ENCODE assay signal across 18 cellular contexts in genomic region chr3:31859245-31859644, GRCh38.
DNase-seq lines count a peak whose midpoint lies in the region; ATAC-seq and TF ChIP-seq lines count a peak whose summit lies in the region.
"Had no signal": no experiment of that assay in that cellular context is flagged by ENCODE, and none has a peak within 500 bp of the region (broad histone marks: within the 10 kb centered on the region; RNA-seq: fewer than 3 reads in every experiment).

No MANE protein-coding gene starts in this region.

- intact Hi-C loops in activated B cell treated with CpG ODN at 0.5 μM for 24 hours (cut with micrococcal nuclease) = loop anchor here (2.0 kb wide), 1 partner anchor 14 kb away; no protein-coding TSS in a partner anchor

- H3K27me3 Mint-ChIP-seq in IgD-negative memory B cell = no peaks in the 10 kb centered on the region
- no peaks in the 10 kb centered on the region for H3K27me3 Mint-ChIP-seq in activated B cell treated with CpG ODN at 0.5 μM for 24 hours
- no peaks in the 10 kb centered on the region for H3K27me3 Mint-ChIP-seq in stimulated activated naive B cell treated with anti-CD40 and anti-IgM and Interleukin-4, amounts not matched to agents 10 μg/mL and 1 μg/mL and 100 μg/mL, for 72 hours

- POLR2A ChIA-PET in activated B cell treated with CpG ODN at 0.5 μM for 24 hours (lab: Charles Lee) = interaction anchor here (1.2 to 1.7 kb wide), 2 partner anchors 90 to 113 kb away, joined by 3 to 4 read pairs; no protein-coding TSS in a partner anchor

- CTCF ChIA-PET in activated B cell treated with CpG ODN at 0.5 μM for 24 hours (lab: Charles Lee) = interaction anchor here (1.4 to 2.2 kb wide), 5 partner anchors 112 to 286 kb away, joined by 4 to 20 read pairs (median 8); no protein-coding TSS in a partner anchor

- no peak for DNase-seq in activated B cell treated with CpG ODN at 0.5 μM for 24 hours
- DNase-seq in stimulated activated naive B cell treated with anti-CD40 and anti-IgM and Interleukin-4, amounts not matched to agents 10 μg/mL and 1 μg/mL and 100 μg/mL, for 72 hours = no peak
- no peak for DNase-seq in NCI-H526 (lab: John Stamatoyannopoulos, UW)
- DNase-seq: 8988T; Calu3; CD8-positive, alpha-beta T cell; DND-41; EL; GOT3; H7; HFFc6 had no signal

- H3K27ac ChIP-seq in OCI-LY3 (ENCODE audit: low read length) = peak overlapping the region; percentile 27
- H3K27ac ChIP-seq: BLaER1 treated with 17β-estradiol and CSF1 and Interleukin-3, amounts not matched to agents 10 nM and 100 nM had no signal

- no peaks in the 10 kb centered on the region for H3K27me3 ChIP-seq in OCI-LY3 (ENCODE audit: low read depth, low read length)
- H3K27me3 ChIP-seq: BLaER1 treated with 17β-estradiol and CSF1 and Interleukin-3, amounts not matched to agents 10 nM and 100 nM had no signal

- H3K27ac Mint-ChIP-seq in IgD-negative memory B cell (peak overlapping the region in 2 of 3 donors; percentile 70 to 95), activated B cell treated with CpG ODN at 0.5 μM for 24 hours (peak overlapping the region; percentile 59)
- peak overlapping the region; percentile 22 for H3K27ac Mint-ChIP-seq in stimulated activated naive B cell treated with anti-CD40 and anti-IgM and Interleukin-4, amounts not matched to agents 10 μg/mL and 1 μg/mL and 100 μg/mL, for 72 hours
- H3K27ac Mint-ChIP-seq: CD8-positive, alpha-beta T cell; HFFc6 had no signal

- no peak overlapping the region for H3K9ac ChIP-seq in OCI-LY3 (ENCODE audit: low read length)
- H3K9ac ChIP-seq: BLaER1 treated with 17β-estradiol and CSF1 and Interleukin-3, amounts not matched to agents 10 nM and 100 nM had no signal

- no peaks in the 10 kb centered on the region for H4K20me1 ChIP-seq in OCI-LY3 (ENCODE audit: insufficient read depth, low read length)
- H4K20me1 ChIP-seq: BLaER1 treated with 17β-estradiol and CSF1 and Interleukin-3, amounts not matched to agents 10 nM and 100 nM had no signal

- H3K4me1 Mint-ChIP-seq in IgD-negative memory B cell = peaks cover 55 to 59% (median 57%) of the 10 kb centered on the region in 3 donors
- H3K4me1 Mint-ChIP-seq in activated B cell treated with CpG ODN at 0.5 μM for 24 hours = peaks cover 70% of the 10 kb centered on the region
- H3K4me1 Mint-ChIP-seq in stimulated activated naive B cell treated with anti-CD40 and anti-IgM and Interleukin-4, amounts not matched to agents 10 μg/mL and 1 μg/mL and 100 μg/mL, for 72 hours = peaks cover 30 to 54% of the 10 kb centered on the region in 2 donors

- peaks cover 7% of the 10 kb centered on the region for H3K79me2 ChIP-seq in OCI-LY3 (ENCODE audit: low read length)

- no peaks in the 10 kb centered on the region for H3K9me3 Mint-ChIP-seq in IgD-negative memory B cell
- H3K9me3 Mint-ChIP-seq in activated B cell treated with CpG ODN at 0.5 μM for 24 hours = no peaks in the 10 kb centered on the region
- no peaks in the 10 kb centered on the region for H3K9me3 Mint-ChIP-seq in stimulated activated naive B cell treated with anti-CD40 and anti-IgM and Interleukin-4, amounts not matched to agents 10 μg/mL and 1 μg/mL and 100 μg/mL, for 72 hours
- H3K9me3 Mint-ChIP-seq: CD8-positive, alpha-beta T cell; HFFc6 had no signal

- peak overlapping the region in 3 of 4 donors; percentile 14 to 78 (median 52) for H3K4me3 Mint-ChIP-seq in IgD-negative memory B cell
- H3K4me3 Mint-ChIP-seq in activated B cell treated with CpG ODN at 0.5 μM for 24 hours = peak overlapping the region; percentile 6
- no peak overlapping the region for H3K4me3 Mint-ChIP-seq in stimulated activated naive B cell treated with anti-CD40 and anti-IgM and Interleukin-4, amounts not matched to agents 10 μg/mL and 1 μg/mL and 100 μg/mL, for 72 hours
- H3K4me3 Mint-ChIP-seq: CD8-positive, alpha-beta T cell; HFFc6 had no signal

- H3K36me3 ChIP-seq in OCI-LY3 (replicated peaks; ENCODE audit: low read depth, low read length) = peaks cover 16% of the 10 kb centered on the region
- H3K36me3 ChIP-seq: BLaER1 treated with 17β-estradiol and CSF1 and Interleukin-3, amounts not matched to agents 10 nM and 100 nM had no signal

- ATAC-seq in activated B cell treated with CpG ODN at 0.5 μM for 24 hours (ENCODE audit: low read depth) = no peak
- no peak for ATAC-seq in stimulated activated naive B cell treated with anti-CD40 and anti-IgM and Interleukin-4, amounts not matched to agents 10 μg/mL and 1 μg/mL and 100 μg/mL, for 72 hours (replicated peaks)
- no peak for ATAC-seq in HG02840 (IDR thresholded peaks at IDR 0.05; ENCODE audit: low FRiP score, unreplicated experiment)
- ATAC-seq in HG03097 (IDR thresholded peaks at IDR 0.05; ENCODE audit: low FRiP score, unreplicated experiment) = no peak
- ATAC-seq: CD8-positive, alpha-beta T cell; HCT116 had no signal

- no peak overlapping the region for H2AFZ ChIP-seq in OCI-LY3 (ENCODE audit: low read depth, low read length)

- TF ChIP-seq CTCF in OCI-LY3 (IDR thresholded peaks at IDR 0.05; ENCODE audit: low read depth, low read length) (no peak), activated B cell treated with CpG ODN at 0.5 μM for 24 hours (IDR thresholded peaks at IDR 0.05) (no peak)

- H3K4me1 ChIP-seq in OCI-LY3 (ENCODE audit: low read length) = peaks cover 56% of the 10 kb centered on the region

- H3K36me3 Mint-ChIP-seq in IgD-negative memory B cell = peaks cover 9% of the 10 kb centered on the region
- peaks cover 40% of the 10 kb centered on the region for H3K36me3 Mint-ChIP-seq in activated B cell treated with CpG ODN at 0.5 μM for 24 hours (ENCODE audit: low read depth)
- peaks cover 19 to 41% of the 10 kb centered on the region in 2 donors for H3K36me3 Mint-ChIP-seq in stimulated activated naive B cell treated with anti-CD40 and anti-IgM and Interleukin-4, amounts not matched to agents 10 μg/mL and 1 μg/mL and 100 μg/mL, for 72 hours
- H3K36me3 Mint-ChIP-seq: CD8-positive, alpha-beta T cell had no signal

- H3K9me3 ChIP-seq in OCI-LY3 (ENCODE audit: insufficient read depth, low read length) = no peaks in the 10 kb centered on the region
- H3K9me3 ChIP-seq: BLaER1 treated with 17β-estradiol and CSF1 and Interleukin-3, amounts not matched to agents 10 nM and 100 nM had no signal

- H3K4me2 ChIP-seq in OCI-LY3 (ENCODE audit: low read length) = no peak overlapping the region
- H3K4me2 ChIP-seq: BLaER1 treated with 17β-estradiol and CSF1 and Interleukin-3, amounts not matched to agents 10 nM and 100 nM had no signal

- no peak overlapping the region for H3K4me3 ChIP-seq in OCI-LY3 (ENCODE audit: low read length)
- H3K4me3 ChIP-seq: BLaER1 treated with 17β-estradiol and CSF1 and Interleukin-3, amounts not matched to agents 10 nM and 100 nM; GM12878 had no signal

Comparison
In these comparisons a context has a peak if more than half of its experiments do, and no peak if none do; other contexts are left out.
1. H3K27ac Mint-ChIP-seq: peak in every context shown above with its lines; median percentile 82 in IgD-negative memory B cell; 59 in activated B cell treated with CpG ODN at 0.5 μM for 24 hours; 22 in stimulated activated naive B cell treated with anti-CD40 and anti-IgM and Interleukin-4, amounts not matched to agents 10 μg/mL and 1 μg/mL and 100 μg/mL, for 72 hours.
2. H3K4me3 Mint-ChIP-seq: peak in IgD-negative memory B cell (3 of 4) and activated B cell treated with CpG ODN at 0.5 μM for 24 hours (single experiment); none in stimulated activated naive B cell treated with anti-CD40 and anti-IgM and Interleukin-4, amounts not matched to agents 10 μg/mL and 1 μg/mL and 100 μg/mL, for 72 hours (0 of 2).